In the genomic region with DNA sequence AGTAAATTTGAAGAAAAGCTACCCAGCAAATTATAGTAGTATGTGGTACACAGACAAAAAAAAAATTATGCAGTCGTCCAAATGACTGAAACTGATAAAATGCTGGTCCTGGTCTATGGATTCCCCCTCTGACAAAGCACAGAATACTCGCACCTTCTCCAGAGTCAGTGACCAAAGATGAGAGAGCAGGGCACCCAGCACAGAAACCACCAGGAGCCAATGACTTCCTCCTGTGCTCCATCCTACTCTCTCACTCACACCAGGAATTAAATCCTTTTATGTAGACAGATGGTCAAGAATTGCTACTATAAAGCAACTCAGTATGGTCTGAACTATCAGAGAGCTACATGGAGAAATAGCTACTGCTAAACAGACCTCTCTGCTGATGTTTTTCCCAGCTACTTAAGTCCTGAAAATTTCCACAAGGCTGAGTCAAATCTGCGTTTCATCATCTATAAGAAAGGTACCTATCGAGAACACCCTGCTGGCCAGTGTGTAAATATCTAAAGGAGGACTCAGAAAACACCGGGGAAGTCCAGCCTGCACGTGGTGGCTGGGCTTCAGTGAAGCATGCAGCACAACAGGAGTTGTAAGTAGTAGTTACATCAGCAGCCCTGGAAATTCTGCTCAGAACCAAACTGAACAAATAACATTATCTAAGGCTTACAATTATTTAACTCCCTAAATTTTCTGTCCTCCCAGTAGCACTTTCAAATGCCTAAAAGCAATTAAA, we compare ENCODE assay signal across 8 cellular contexts.
DNase-seq lines count a peak whose midpoint lies in the region; ATAC-seq and TF ChIP-seq lines count a peak whose summit lies in the region.
"Not testable (repeated sequence)": the region's sequence is repeated elsewhere in the genome, so short reads cannot be mapped to it uniquely, and the experiment has no call there.

No MANE protein-coding gene starts in this region.

- H2AK5ac ChIP-seq in IMR-90 (ENCODE audit: low read depth, low read length): not testable (repeated sequence)

- not testable (repeated sequence) for H3K18ac ChIP-seq in IMR-90 (ENCODE audit: low read depth, low read length)

- H2BK120ac ChIP-seq in IMR-90 (ENCODE audit: low read depth, low read length): not testable (repeated sequence)

- H2AFZ ChIP-seq in IMR-90 (replicated peaks; ENCODE audit: low read length, poor library complexity): not testable (repeated sequence)

- H3K9me3 ChIP-seq in IMR-90 (ENCODE audit: control insufficient read depth, insufficient read depth, low read length); upper lobe of right lung: not testable (repeated sequence)

- no CpG with 5 or more reads among the region's 6 CpGs for WGBS in IMR-90 (ENCODE audit: extremely low coverage in 2 of 2, insufficient read length in 1 of 2), 2 experiments

- not testable (repeated sequence) for DNase-seq in HEK293T (ENCODE audit: extremely low spot score); upper lobe of right lung
- DNase-seq in IMR-90 (peak; percentile 38), iris pigment epithelial cell (ENCODE audit: low read depth) (peak; percentile 59)

- not testable (repeated sequence) for H4K91ac ChIP-seq in IMR-90 (ENCODE audit: insufficient read depth, low read depth, low read length)

- not testable (repeated sequence) for H2BK5ac ChIP-seq in IMR-90 (ENCODE audit: low read depth, low read length, poor library complexity, severe bottlenecking)

- dilution Hi-C loops in IMR-90 (cut with HindIII; ENCODE audit: low sequenced_read_pairs, unreplicated experiment): not testable (repeated sequence)

- in situ Hi-C loops in IMR-90 (cut with MboI; ENCODE audit: low sequenced_read_pairs): not testable (repeated sequence)

- TF ChIP-seq POLR2A in IMR-90 (IDR thresholded peaks at IDR 0.05; ENCODE audit: low read depth, low read length): not testable (repeated sequence)

- H4K20me1 ChIP-seq in IMR-90 (ENCODE audit: insufficient read depth, low read length): not testable (repeated sequence)

- H3K27ac ChIP-seq in IMR-90 (ENCODE audit: insufficient read depth, low read length); upper lobe of right lung: not testable (repeated sequence)
- H3K27ac ChIP-seq in VCaP: peak overlapping the region; percentile 68

- not testable (repeated sequence) for H3K23ac ChIP-seq in IMR-90 (ENCODE audit: low read depth, low read length)

- not testable (repeated sequence) for H3K4me2 ChIP-seq in IMR-90 (ENCODE audit: low read depth, low read length)

- not testable (repeated sequence) for H3K4me3 ChIP-seq in IMR-90 (ENCODE audit: insufficient read depth, low read depth, low read length); upper lobe of right lung

- not testable (repeated sequence) for H4K8ac ChIP-seq in IMR-90 (ENCODE audit: low read depth in 2 of 2, low read length in 2 of 2)

- not testable (repeated sequence) for H3K9me1 ChIP-seq in IMR-90 (ENCODE audit: insufficient read depth, low read length)

- CTCF ChIA-PET in HEK293T (lab: Yijun Ruan, JAX); IMR-90 (lab: Yijun Ruan, JAX): not testable (repeated sequence)

- not testable (repeated sequence) for H3K36me3 ChIP-seq in IMR-90 (ENCODE audit: control insufficient read depth, insufficient read depth, low read length); upper lobe of right lung

- H3K14ac ChIP-seq in IMR-90 (replicated peaks; ENCODE audit: low read depth, low read length): not testable (repeated sequence)

- not testable (repeated sequence) for H2AK9ac ChIP-seq in IMR-90 (replicated peaks; ENCODE audit: low read depth, low read length, poor library complexity)

- H4K5ac ChIP-seq in IMR-90 (ENCODE audit: low read depth, low read length): not testable (repeated sequence)

- POLR2A ChIA-PET in HEK293T (lab: Yijun Ruan, JAX); IMR-90 (lab: Charles Lee; ENCODE audit: unreplicated experiment): not testable (repeated sequence)

- ATAC-seq in GM18520 (IDR thresholded peaks at IDR 0.05; ENCODE audit: unreplicated experiment) (peak; percentile 52), GM21367 (IDR thresholded peaks at IDR 0.05; ENCODE audit: unreplicated experiment) (peak; percentile 60), HG03066 (IDR thresholded peaks at IDR 0.05; ENCODE audit: low read depth, unreplicated experiment) (peak; percentile 83), IMR-90 (ENCODE audit: low read depth) (peak; percentile 59), upper lobe of right lung (peak; percentile 82)

- not testable (repeated sequence) for TF ChIP-seq RAD21 in IMR-90 (IDR thresholded peaks at IDR 0.05; ENCODE audit: low read length)

- intact Hi-C loops in IMR-90 (cut with micrococcal nuclease); upper lobe of right lung (cut with DNase I): not testable (repeated sequence)

- H3K27me3 ChIP-seq in IMR-90 (ENCODE audit: control insufficient read depth, insufficient read depth, low read length); upper lobe of right lung: not testable (repeated sequence)

- H2BK20ac ChIP-seq in IMR-90 (ENCODE audit: low read depth, low read length): not testable (repeated sequence)

- not testable (repeated sequence) for BruUV-seq in IMR-90 (replicated peaks; lab: Mats Ljungman, UMichigan)

- H3K56ac ChIP-seq in IMR-90 (ENCODE audit: extremely low read depth, insufficient read depth, low read length): not testable (repeated sequence)

- not testable (repeated sequence) for TF ChIP-seq CTCF in IMR-90 (conservative IDR thresholded peaks at IDR 0.05; ENCODE audit: low read depth, low read length); VCaP (conservative IDR thresholded peaks at IDR 0.05); upper lobe of right lung (IDR thresholded peaks at IDR 0.05)

- not testable (repeated sequence) for H2BK15ac ChIP-seq in IMR-90 (ENCODE audit: low read depth, low read length)

- not testable (repeated sequence) for H3K4me1 ChIP-seq in IMR-90 (ENCODE audit: control insufficient read depth, insufficient read depth, low read length); upper lobe of right lung

- not testable (repeated sequence) for H3K79me1 ChIP-seq in IMR-90 (ENCODE audit: low read depth in 1 of 2, low read length in 2 of 2)

- H3K4ac ChIP-seq in IMR-90 (ENCODE audit: low read depth, low read length): not testable (repeated sequence)

- H3K9ac ChIP-seq in IMR-90 (ENCODE audit: low read depth, low read length): not testable (repeated sequence)

TF ChIP-seq in HEK293T, 16 proteins besides CTCF, POLR2A, EP300 and RAD21:
- 0 out of 2 replicates have a peak, but pooled peaks have one; percentile 21 for TF ChIP-seq L3MBTL2 (conservative IDR thresholded peaks at IDR 0.05)
TF ChIP-seq in HEK293T: peak in this region for 1; not testable (repeated sequence) for 15.

TF ChIP-seq in IMR-90, 13 proteins besides CTCF, POLR2A, EP300 and RAD21:
- TF ChIP-seq, protein P1, sequence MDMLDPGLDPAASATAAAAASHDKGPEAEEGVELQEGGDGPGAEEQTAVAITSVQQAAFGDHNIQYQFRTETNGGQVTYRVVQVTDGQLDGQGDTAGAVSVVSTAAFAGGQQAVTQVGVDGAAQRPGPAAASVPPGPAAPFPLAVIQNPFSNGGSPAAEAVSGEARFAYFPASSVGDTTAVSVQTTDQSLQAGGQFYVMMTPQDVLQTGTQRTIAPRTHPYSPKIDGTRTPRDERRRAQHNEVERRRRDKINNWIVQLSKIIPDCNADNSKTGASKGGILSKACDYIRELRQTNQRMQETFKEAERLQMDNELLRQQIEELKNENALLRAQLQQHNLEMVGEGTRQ (IDR thresholded peaks at IDR 0.05; ENCODE audit: low read depth, low read length): 0 out of 2 replicates have a peak, but pooled peaks have one; percentile 7
